Comparison of ENCODE assay signal across 18 cellular contexts in the genomic region with DNA sequence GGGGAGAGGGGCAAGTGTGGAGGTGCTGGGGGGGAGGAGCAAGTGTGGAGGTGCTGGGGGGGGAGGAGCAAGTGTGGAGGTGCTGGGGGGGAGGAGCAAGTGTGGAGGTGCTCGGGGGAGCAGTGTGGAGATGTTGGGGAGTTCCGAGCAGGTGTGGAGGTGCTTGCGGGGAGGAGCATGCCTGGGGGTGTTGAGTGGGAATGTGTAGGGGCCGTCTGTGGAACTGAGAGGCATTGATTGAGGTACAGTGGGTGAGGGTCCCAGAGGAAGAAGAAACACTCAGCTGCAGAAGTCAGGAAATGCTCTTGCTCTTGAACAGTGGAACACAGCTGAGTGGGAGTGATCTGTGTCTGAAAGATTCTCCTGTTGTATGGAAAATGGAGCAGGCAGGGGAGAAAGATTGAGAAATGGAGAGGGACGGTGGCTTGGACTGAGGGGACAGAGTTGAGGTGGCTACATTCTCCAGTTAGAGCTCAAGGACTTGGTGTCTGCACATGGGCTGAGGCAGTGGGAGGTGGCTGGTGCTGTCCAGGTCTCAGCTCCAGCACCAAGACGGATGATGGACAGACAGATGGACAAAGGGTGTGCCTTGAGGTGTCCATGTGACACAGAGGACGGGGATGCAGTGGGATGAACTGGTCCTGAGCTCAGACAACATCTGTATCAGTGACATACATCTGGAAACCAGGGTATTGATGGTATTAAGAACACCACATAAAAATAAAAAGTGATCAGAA. TPM values are rescaled to one million over a fixed set of nuclear protein-coding genes. Genes with fewer than 3 reads are reported as not detected.
DNase-seq lines count a peak whose midpoint lies in the region; ATAC-seq and TF ChIP-seq lines count a peak whose summit lies in the region.
"Had no signal": no experiment of that assay in that cellular context is flagged by ENCODE, and none has a peak within 500 bp of the region (broad histone marks: within the 10 kb centered on the region; RNA-seq: fewer than 3 reads in every experiment).

No MANE protein-coding gene starts in this region.

- H3K4me3 ChIP-seq in PC-9: no peak overlapping the region
- H3K4me3 ChIP-seq: BLaER1 treated with 17β-estradiol and CSF1 and Interleukin-3, amounts not matched to agents 10 nM and 100 nM; pancreas; thyroid gland had no signal

- H3K36me3 Mint-ChIP-seq in activated CD4-positive, alpha-beta T cell treated with anti-CD3 and anti-CD28 coated beads, Interleukin-2, amount 10 ng/mL, durations not matched to agents 24 days and 14 days (ENCODE audit: low read depth): peaks cover 33% of the 10 kb centered on the region
- H3K36me3 Mint-ChIP-seq in T-helper 17 cell (ENCODE audit: low read depth): peaks cover 5% of the 10 kb centered on the region
- peaks cover 21% of the 10 kb centered on the region for H3K36me3 Mint-ChIP-seq in brain
- H3K36me3 Mint-ChIP-seq in progenitor cell of endocrine pancreas (ENCODE audit: insufficient read depth): peaks cover 5% of the 10 kb centered on the region

- peak; percentile 50 for DNase-seq in activated CD4-positive, alpha-beta T cell treated with anti-CD3 and anti-CD28 coated beads, Interleukin-2, amount 10 ng/mL, durations not matched to agents 24 days and 14 days
- no peak for DNase-seq in activated CD4-positive, alpha-beta T cell treated with anti-CD3 and anti-CD28 coated beads for 48 hours
- DNase-seq in T-helper 17 cell: no peak
- no peak for DNase-seq in progenitor cell of endocrine pancreas (ENCODE audit: low spot score, unreplicated experiment)
- DNase-seq in stimulated activated naive CD4-positive, alpha-beta T cell (lab: John Stamatoyannopoulos, UW): no peak
- no peak for DNase-seq in PC-9
- DNase-seq: DMS79 treated with DMSO at 0.1 percent for 48 hours, HCEC 1CT, KG1, NCI-H2081, NCI-H524 treated with DMSO at 0.1 percent for 48 hours, pancreas, T-helper 9 cell, thyroid gland had no signal

- TF ChIP-seq CTCF in brain (conservative IDR thresholded peaks at IDR 0.05) (no peak), progenitor cell of endocrine pancreas (IDR thresholded peaks at IDR 0.05; ENCODE audit: unreplicated experiment) (no peak), PC-9 (conservative IDR thresholded peaks at IDR 0.05) (no peak)

- no peak overlapping the region for H3K27ac ChIP-seq in PC-9
- H3K27ac ChIP-seq: pancreas, thyroid gland had no signal

- peak overlapping the region; percentile 67 for H3K27ac Mint-ChIP-seq in activated CD4-positive, alpha-beta T cell treated with anti-CD3 and anti-CD28 coated beads, Interleukin-2, amount 10 ng/mL, durations not matched to agents 24 days and 14 days
- H3K27ac Mint-ChIP-seq in T-helper 17 cell (peak overlapping the region; percentile 53), brain (peak overlapping the region in 3 of 5 experiments; percentile 9 to 78 (median 13)), progenitor cell of endocrine pancreas (peak overlapping the region; percentile 27)

- H4K20me1 ChIP-seq in PC-9 (ENCODE audit: insufficient read depth): no peaks in the 10 kb centered on the region
- H4K20me1 ChIP-seq: BLaER1 treated with 17β-estradiol and CSF1 and Interleukin-3, amounts not matched to agents 10 nM and 100 nM had no signal

- no peaks in the 10 kb centered on the region for H3K4me1 ChIP-seq in PC-9 (replicated peaks; ENCODE audit: insufficient read depth)
- H3K4me1 ChIP-seq: pancreas, thyroid gland had no signal

- no TSS peak for BruUV-seq in PC-9 (replicated peaks; lab: Mats Ljungman, UMichigan)

- peaks cover 7% of the 10 kb centered on the region for H3K4me1 Mint-ChIP-seq in activated CD4-positive, alpha-beta T cell treated with anti-CD3 and anti-CD28 coated beads, Interleukin-2, amount 10 ng/mL, durations not matched to agents 24 days and 14 days
- H3K4me1 Mint-ChIP-seq in T-helper 17 cell: no peaks in the 10 kb centered on the region
- peaks cover 20% of the 10 kb centered on the region for H3K4me1 Mint-ChIP-seq in brain
- no peaks in the 10 kb centered on the region for H3K4me1 Mint-ChIP-seq in progenitor cell of endocrine pancreas (ENCODE audit: low read depth)

- peaks cover 40% of the 10 kb centered on the region for H3F3A ChIP-seq in PC-9 (ENCODE audit: insufficient read depth, low read depth)

- POLR2A ChIA-PET in PC-9 (lab: Charles Lee; ENCODE audit: unreplicated experiment): no interaction called here

- no peaks in the 10 kb centered on the region for H3K27me3 Mint-ChIP-seq in activated CD4-positive, alpha-beta T cell treated with anti-CD3 and anti-CD28 coated beads, Interleukin-2, amount 10 ng/mL, durations not matched to agents 24 days and 14 days
- H3K27me3 Mint-ChIP-seq in T-helper 17 cell (no peaks in the 10 kb centered on the region), brain (no peaks in the 10 kb centered on the region), progenitor cell of endocrine pancreas (no peaks in the 10 kb centered on the region)

- intact Hi-C loops in activated CD4-positive, alpha-beta T cell treated with anti-CD3 and anti-CD28 coated beads, Interleukin-2, amount 10 ng/mL, durations not matched to agents 24 days and 14 days (cut with micrococcal nuclease): no loop called here
- intact Hi-C loops in PC-9 (cut with micrococcal nuclease; ENCODE audit: unreplicated experiment): no loop called here

- no peaks in the 10 kb centered on the region for H3K9me2 ChIP-seq in PC-9 (ENCODE audit: insufficient read depth)

- H3K9me3 ChIP-seq in T-helper 17 cell (ENCODE audit: control insufficient read depth, low read length, poor library complexity, severe bottlenecking) (no peaks in the 10 kb centered on the region), PC-9 (ENCODE audit: insufficient read depth, low read depth) (no peaks in the 10 kb centered on the region)
- H3K9me3 ChIP-seq: pancreas, thyroid gland had no signal

- H3K9me3 Mint-ChIP-seq in activated CD4-positive, alpha-beta T cell treated with anti-CD3 and anti-CD28 coated beads, Interleukin-2, amount 10 ng/mL, durations not matched to agents 24 days and 14 days: no peaks in the 10 kb centered on the region
- H3K9me3 Mint-ChIP-seq in brain: peaks cover 0 to 2% (median 0%) of the 10 kb centered on the region in 5 experiments
- no peaks in the 10 kb centered on the region for H3K9me3 Mint-ChIP-seq in progenitor cell of endocrine pancreas (ENCODE audit: low read depth)

- peaks cover 29% of the 10 kb centered on the region for H3K36me3 ChIP-seq in PC-9 (ENCODE audit: low read depth)

- no peak overlapping the region for H2AFZ ChIP-seq in PC-9

- H3K79me2 ChIP-seq in PC-9 (ENCODE audit: low read depth): no peaks in the 10 kb centered on the region

- no peaks in the 10 kb centered on the region for H3K27me3 ChIP-seq in PC-9 (ENCODE audit: insufficient read depth, low read depth)
- H3K27me3 ChIP-seq: BLaER1 treated with 17β-estradiol and CSF1 and Interleukin-3, amounts not matched to agents 10 nM and 100 nM; pancreas; thyroid gland had no signal

- H3K4me3 Mint-ChIP-seq in activated CD4-positive, alpha-beta T cell treated with anti-CD3 and anti-CD28 coated beads, Interleukin-2, amount 10 ng/mL, durations not matched to agents 24 days and 14 days: no peak overlapping the region
- H3K4me3 Mint-ChIP-seq in T-helper 17 cell (no peak overlapping the region), brain (no peak overlapping the region), progenitor cell of endocrine pancreas (ENCODE audit: low read depth) (no peak overlapping the region)

- no peak overlapping the region for H3K4me2 ChIP-seq in PC-9

- CTCF ChIA-PET in PC-9 (lab: Charles Lee): no interaction called here

- ATAC-seq in T-helper 17 cell: no peak
- no peak for ATAC-seq in HG02870 (IDR thresholded peaks at IDR 0.05; ENCODE audit: unreplicated experiment)
- ATAC-seq: left lobe of liver had no signal

RNA-seq across cellular contexts. Expression of a gene that starts 25.2 kb away (rescaled TPM):
- total RNA-seq in activated CD4-positive, alpha-beta T cell treated with anti-CD3 and anti-CD28 coated beads, Interleukin-2, amount 10 ng/mL, durations not matched to agents 24 days and 14 days: 94.6 and 96.3 TPM in 2 replicates
- 10 to 100 TPM in 1 of 2 donors, 1 to 10 TPM in 1; 8.8 to 38.7 TPM for total RNA-seq in T-helper 17 cell
- polyA plus RNA-seq in brain (ENCODE audit: insufficient read depth, low read depth, low replicate concordance): 34.1 TPM
- total RNA-seq in progenitor cell of endocrine pancreas: 28.3 and 33.6 TPM in 2 replicates
- 99.5 and 124 TPM in 2 replicates for total RNA-seq in PC-9 (2021)

Comparison
In these comparisons a context has a peak if more than half of its experiments do, and no peak if none do; other contexts are left out.
1. H3K27ac Mint-ChIP-seq: peak in every context shown above with its lines; median percentile 67 in activated CD4-positive, alpha-beta T cell treated with anti-CD3 and anti-CD28 coated beads, Interleukin-2, amount 10 ng/mL, durations not matched to agents 24 days and 14 days; 53 in T-helper 17 cell; 27 in progenitor cell of endocrine pancreas; 13 in brain.